Comparison of ENCODE assay signal across 2 cellular contexts in genomic region chr10:21584834-21585530, GRCh38.
TF ChIP-seq lines count a peak whose summit lies in the region.

No MANE protein-coding gene starts in this region.

TF ChIP-seq in WTC11, 78 proteins besides CTCF, POLR2A, EP300 and RAD21 (continued from another document):
- TF ChIP-seq ZNF512 (CRISPR knock-in tag; IDR thresholded peaks at IDR 0.05; ENCODE audit: borderline replicate concordance) (no peak), ARID4B (CRISPR knock-in tag; IDR thresholded peaks at IDR 0.05; ENCODE audit: borderline replicate concordance) (no peak), FOXP1 (CRISPR knock-in tag; IDR thresholded peaks at IDR 0.05; ENCODE audit: borderline replicate concordance) (no peak)

TF ChIP-seq in HepG2, 621 proteins besides CTCF, POLR2A, EP300 and RAD21 (continued from another document and continues in another):
- TF ChIP-seq HMGXB3 (CRISPR knock-in tag; IDR thresholded peaks at IDR 0.05; ENCODE audit: borderline replicate concordance) (no peak), ZNF232 (CRISPR knock-in tag; IDR thresholded peaks at IDR 0.05; ENCODE audit: borderline replicate concordance) (no peak), LCORL (IDR thresholded peaks at IDR 0.05) (no peak), LCORL (CRISPR knock-in tag; IDR thresholded peaks at IDR 0.05) (peak; percentile 64; the same call in 1 of the 2 replicates), NR2C2 (CRISPR knock-in tag; IDR thresholded peaks at IDR 0.05; ENCODE audit: borderline replicate concordance) (peak; percentile 48; the same call in 1 of the 2 replicates), SRY (CRISPR knock-in tag; IDR thresholded peaks at IDR 0.05) (no peak), ZNF619 (CRISPR knock-in tag; IDR thresholded peaks at IDR 0.05) (no peak), BRD4 (CRISPR knock-in tag; IDR thresholded peaks at IDR 0.05) (no peak), FOXO1 (CRISPR knock-in tag; IDR thresholded peaks at IDR 0.05) (peak; percentile 37; the same call in 1 of the 2 replicates), NCOA2 (CRISPR knock-in tag; IDR thresholded peaks at IDR 0.05) (0 out of 2 replicates have a peak, but pooled peaks have one; percentile 52), ZNF678 (CRISPR knock-in tag; IDR thresholded peaks at IDR 0.05) (no peak), GMEB2 (CRISPR knock-in tag; IDR thresholded peaks at IDR 0.05; ENCODE audit: low read depth) (no peak), CEBPB (IDR thresholded peaks at IDR 0.05; ENCODE audit: borderline replicate concordance, low read depth, low read length) (peak; percentile 89), AHDC1 (CRISPR knock-in tag; IDR thresholded peaks at IDR 0.05; ENCODE audit: borderline replicate concordance) (peak; percentile 79; the same call in 1 of the 2 replicates), MBNL3 (CRISPR knock-in tag; conservative IDR thresholded peaks at IDR 0.05) (no peak), ARID2 (CRISPR knock-in tag; IDR thresholded peaks at IDR 0.05; ENCODE audit: borderline replicate concordance) (no peak), ATRX (CRISPR knock-in tag; IDR thresholded peaks at IDR 0.05; ENCODE audit: borderline replicate concordance) (no peak), HNF4A (CRISPR knock-in tag; IDR thresholded peaks at IDR 0.05) (peak; percentile 72), SOX5 (CRISPR knock-in tag; IDR thresholded peaks at IDR 0.05; ENCODE audit: borderline replicate concordance) (peak; percentile 18; the same call in 1 of the 2 replicates), ETV5 (CRISPR knock-in tag; IDR thresholded peaks at IDR 0.05; ENCODE audit: borderline replicate concordance) (no peak; the same call in 1 of the 2 replicates), HOXA3 (CRISPR knock-in tag; IDR thresholded peaks at IDR 0.05) (peak; percentile 29; the same call in 1 of the 2 replicates), ZMYM4 (CRISPR knock-in tag; IDR thresholded peaks at IDR 0.05) (peak; percentile 61), POGZ (CRISPR knock-in tag; IDR thresholded peaks at IDR 0.05) (peak; percentile 53; the same call in 1 of the 2 replicates), THRA (CRISPR knock-in tag; IDR thresholded peaks at IDR 0.05; ENCODE audit: borderline replicate concordance) (no peak), RXRB (CRISPR knock-in tag; IDR thresholded peaks at IDR 0.05; ENCODE audit: borderline replicate concordance) (peak; percentile 48; the same call in 1 of the 2 replicates), ATF1 (CRISPR knock-in tag; IDR thresholded peaks at IDR 0.05) (no peak), ZNF362 (CRISPR knock-in tag; IDR thresholded peaks at IDR 0.05; ENCODE audit: borderline replicate concordance) (peak; percentile 66; the same call in 1 of the 2 replicates), FOXA3 (CRISPR knock-in tag; IDR thresholded peaks at IDR 0.05) (peak; percentile 49; the same call in 1 of the 2 replicates), ZFP36L1 (CRISPR knock-in tag; IDR thresholded peaks at IDR 0.05) (0 out of 2 replicates have a peak, but pooled peaks have one; percentile 14), ZNF687 (CRISPR knock-in tag; IDR thresholded peaks at IDR 0.05) (peak; percentile 30; the same call in 1 of the 2 replicates), MED13 (CRISPR knock-in tag; IDR thresholded peaks at IDR 0.05) (no peak), HDAC2 (CRISPR knock-in tag; IDR thresholded peaks at IDR 0.05) (peak; percentile 59; the same call in 1 of the 2 replicates), ZBTB33 (CRISPR knock-in tag; IDR thresholded peaks at IDR 0.05) (peak; percentile 97), ELF3 (CRISPR knock-in tag; IDR thresholded peaks at IDR 0.05) (no peak), ZBTB25 (CRISPR knock-in tag; IDR thresholded peaks at IDR 0.05) (peak; percentile 27; the same call in 1 of the 2 replicates), ZNF703 (CRISPR knock-in tag; IDR thresholded peaks at IDR 0.05; ENCODE audit: borderline replicate concordance) (no peak)
